In the genomic region with DNA sequence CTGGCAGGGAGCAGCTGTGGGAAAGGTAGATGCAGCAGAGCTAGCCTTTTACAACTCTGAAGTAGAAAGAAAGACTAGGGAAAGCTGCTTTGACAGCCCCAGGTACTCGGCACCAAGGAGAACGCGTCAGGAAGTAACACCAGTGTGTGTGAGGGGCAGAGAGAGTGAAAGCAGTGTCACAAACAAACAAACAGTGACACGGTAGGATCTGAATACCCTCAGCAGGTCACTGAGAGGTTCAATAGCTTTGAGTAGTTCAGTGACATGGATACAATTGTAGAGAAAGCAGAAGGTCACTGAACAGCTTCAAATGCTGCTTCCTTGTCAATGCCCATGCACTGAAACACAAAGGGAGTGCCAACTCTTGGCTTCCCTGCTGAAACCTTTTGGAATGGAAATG, we compare ENCODE assay signal across 16 cellular contexts.
"Had no signal": no experiment of that assay in that cellular context is flagged by ENCODE, and none has a peak within 500 bp of the region (broad histone marks: within the 10 kb centered on the region; RNA-seq: fewer than 3 reads in every experiment).

No MANE protein-coding gene starts in this region.

- H3K27ac Mint-ChIP-seq: activated CD8-positive, alpha-beta T cell treated with anti-CD3 and anti-CD28 coated beads for 36 hours; activated naive CD4-positive, alpha-beta T cell treated with anti-CD3 and anti-CD28 coated beads, Interleukin-2, amount 10 ng/mL, durations not matched to agents 7 days and 5 days; activated T-helper 1 cell treated with anti-CD3 and anti-CD28 coated beads, Interleukin-12 subunit alpha, Interleukin-12 subunit beta, Interleukin-2, Interleukin-4 antibody, amounts not matched to agents 30 ng/mL and 10 ng/mL and 1 ng/mL, durations not matched to agents 14 hours and 24 hours and 36 hours; natural killer cell treated with Interleukin-12 subunit alpha and Interleukin-12 subunit beta and Interleukin-15 and Interleukin-18, amount 100 ng/mL, for 72 hours had no signal

- H3K27ac ChIP-seq: esophagus muscularis mucosa, left lung, WERI-Rb-1 had no signal

- H3K4me1 Mint-ChIP-seq: memory B cell had no signal

- H3K9me3 ChIP-seq: esophagus muscularis mucosa, left lung had no signal

- H3K9me3 Mint-ChIP-seq: activated CD8-positive, alpha-beta T cell treated with anti-CD3 and anti-CD28 coated beads for 36 hours; activated naive CD4-positive, alpha-beta T cell treated with anti-CD3 and anti-CD28 coated beads, Interleukin-2, amount 10 ng/mL, durations not matched to agents 7 days and 5 days; activated T-helper 1 cell treated with anti-CD3 and anti-CD28 coated beads, Interleukin-12 subunit alpha, Interleukin-12 subunit beta, Interleukin-2, Interleukin-4 antibody, amounts not matched to agents 30 ng/mL and 10 ng/mL and 1 ng/mL, durations not matched to agents 14 hours and 24 hours and 36 hours; memory B cell; natural killer cell treated with Interleukin-12 subunit alpha and Interleukin-12 subunit beta and Interleukin-15 and Interleukin-18, amount 100 ng/mL, for 72 hours had no signal

- DNase-seq: activated CD4-positive, alpha-beta T cell treated with anti-CD3 and anti-CD28 coated beads for 4 hours; activated CD8-positive, alpha-beta memory T cell treated with anti-CD3 and anti-CD28 coated beads, Interleukin-2, amount 50 U/mL, for 48 hours; activated CD8-positive, alpha-beta T cell treated with anti-CD3 and anti-CD28 coated beads for 36 hours; activated naive CD4-positive, alpha-beta T cell treated with anti-CD3 and anti-CD28 coated beads, Interleukin-2, amount 10 ng/mL, durations not matched to agents 7 days and 5 days; central memory CD4-positive, alpha-beta T cell; cortex of kidney; left lung; stimulated activated CD4-positive, alpha-beta T cell treated with anti-CD3 and anti-CD28 coated beads, Interleukin-12 subunit alpha, Interleukin-12 subunit beta, amount 100 ng/mL, for 4 hours; stimulated activated CD4-positive, alpha-beta T cell treated with anti-CD3 and anti-CD28 coated beads, Interleukin-2, amount 100 ng/mL, for 48 hours; stimulated activated naive CD4-positive, alpha-beta T cell treated with Interleukin-2 at 50 U/mL for 16 hours; trophoblast cell; WERI-Rb-1 had no signal

- H3K4me1 ChIP-seq: esophagus muscularis mucosa, left lung had no signal

- ATAC-seq: activated CD8-positive, alpha-beta T cell treated with anti-CD3 and anti-CD28 coated beads for 36 hours; left lung; natural killer cell treated with Interleukin-12 subunit alpha and Interleukin-12 subunit beta and Interleukin-15 and Interleukin-18, amount 100 ng/mL, for 72 hours had no signal

- H3K4me3 Mint-ChIP-seq: activated CD8-positive, alpha-beta T cell treated with anti-CD3 and anti-CD28 coated beads for 36 hours; activated naive CD4-positive, alpha-beta T cell treated with anti-CD3 and anti-CD28 coated beads, Interleukin-2, amount 10 ng/mL, durations not matched to agents 7 days and 5 days; activated T-helper 1 cell treated with anti-CD3 and anti-CD28 coated beads, Interleukin-12 subunit alpha, Interleukin-12 subunit beta, Interleukin-2, Interleukin-4 antibody, amounts not matched to agents 30 ng/mL and 10 ng/mL and 1 ng/mL, durations not matched to agents 14 hours and 24 hours and 36 hours; memory B cell; natural killer cell treated with Interleukin-12 subunit alpha and Interleukin-12 subunit beta and Interleukin-15 and Interleukin-18, amount 100 ng/mL, for 72 hours had no signal

- H3K27me3 Mint-ChIP-seq: activated CD8-positive, alpha-beta T cell treated with anti-CD3 and anti-CD28 coated beads for 36 hours; activated naive CD4-positive, alpha-beta T cell treated with anti-CD3 and anti-CD28 coated beads, Interleukin-2, amount 10 ng/mL, durations not matched to agents 7 days and 5 days; memory B cell; natural killer cell treated with Interleukin-12 subunit alpha and Interleukin-12 subunit beta and Interleukin-15 and Interleukin-18, amount 100 ng/mL, for 72 hours had no signal

- H3K27me3 ChIP-seq: esophagus muscularis mucosa, left lung had no signal

- H3K4me3 ChIP-seq: esophagus muscularis mucosa, left lung had no signal
